ENCODE assay signal across 14 cellular contexts in the genomic region with DNA sequence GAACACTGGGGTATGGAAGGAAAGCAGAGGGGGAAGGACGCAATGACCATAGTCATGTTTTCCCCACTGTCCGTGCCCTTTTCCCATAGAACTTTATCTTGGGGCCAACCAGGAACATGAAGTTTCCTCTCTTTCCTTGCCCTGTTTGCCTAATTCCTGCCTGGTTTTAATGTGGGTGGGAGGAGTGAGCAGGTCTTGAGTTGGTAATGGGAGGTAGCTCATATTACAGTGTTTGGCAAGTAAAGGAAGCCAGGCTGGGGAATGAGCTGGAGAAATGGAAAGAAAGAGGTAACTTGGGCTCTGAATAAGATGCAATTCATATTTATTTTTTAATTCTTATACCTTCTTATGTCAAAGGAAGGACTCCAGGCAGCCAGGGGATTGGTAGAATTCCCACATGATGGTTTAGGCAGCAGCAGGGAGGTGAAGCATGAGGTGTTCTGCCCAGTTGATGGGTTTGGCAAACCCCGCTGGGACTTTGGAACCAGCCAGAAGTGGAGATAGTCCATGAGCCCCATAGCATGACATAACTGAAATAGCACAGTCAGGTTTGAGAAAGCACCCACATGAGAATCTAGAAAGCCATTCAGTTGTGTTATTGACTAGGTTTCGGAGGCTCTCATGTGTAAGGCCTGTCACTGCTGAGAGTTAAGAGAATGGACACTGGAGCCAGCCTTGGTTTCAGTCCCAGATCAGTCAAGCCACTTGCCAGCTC.
A peak's percentile ranks its signal among the peaks of the same experiment; 100 is the strongest.
DNase-seq lines count a peak whose midpoint lies in the region; ATAC-seq and TF ChIP-seq lines count a peak whose summit lies in the region.
"Had no signal": no experiment of that assay in that cellular context is flagged by ENCODE, and none has a peak within 500 bp of the region (broad histone marks: within the 10 kb centered on the region; RNA-seq: fewer than 3 reads in every experiment).

No MANE protein-coding gene starts in this region.

- POLR2A ChIA-PET in activated naive CD8-positive, alpha-beta T cell treated with anti-CD3 and anti-CD28 coated beads, Interleukin-2, amount 10 ng/mL, durations not matched to agents 7 days and 5 days (lab: Charles Lee), result no interaction called here

- no peak overlapping the region for H2BK5ac ChIP-seq in mesenchymal stem cell (ENCODE audit: low read depth, low read length, poor library complexity, severe bottlenecking)

- H3K27me3 Mint-ChIP-seq in activated naive CD8-positive, alpha-beta T cell treated with anti-CD3 and anti-CD28 coated beads, Interleukin-2, amount 10 ng/mL, durations not matched to agents 7 days and 5 days, result no peaks in the 10 kb centered on the region
- no peaks in the 10 kb centered on the region for H3K27me3 Mint-ChIP-seq in activated naive CD8-positive, alpha-beta T cell treated with anti-CD3 and anti-CD28 coated beads for 36 hours
- no peaks in the 10 kb centered on the region for H3K27me3 Mint-ChIP-seq in naive B cell
- H3K27me3 Mint-ChIP-seq: IgD-negative memory B cell had no signal

- no peak overlapping the region for H3K14ac ChIP-seq in mesenchymal stem cell (ENCODE audit: low read length in 2 of 2)

- ATAC-seq in activated naive CD8-positive, alpha-beta T cell treated with anti-CD3 and anti-CD28 coated beads, Interleukin-2, amount 10 ng/mL, durations not matched to agents 7 days and 5 days (ENCODE audit: low read depth), result no peak
- ATAC-seq in GM21723 (IDR thresholded peaks at IDR 0.05; ENCODE audit: unreplicated experiment) (peak; percentile 84), HG03342 (IDR thresholded peaks at IDR 0.05; ENCODE audit: unreplicated experiment) (peak; percentile 82), naive B cell (ENCODE audit: low read depth in 2 of 2) (no peak)
- ATAC-seq: Panc1 had no signal

- H4K8ac ChIP-seq in mesenchymal stem cell (ENCODE audit: low read length), result no peak overlapping the region

- DNase-seq in activated naive CD8-positive, alpha-beta T cell treated with anti-CD3 and anti-CD28 coated beads, Interleukin-2, amount 10 ng/mL, durations not matched to agents 7 days and 5 days, result no peak
- no peak for DNase-seq in activated naive CD8-positive, alpha-beta T cell treated with anti-CD3 and anti-CD28 coated beads for 36 hours
- DNase-seq in naive B cell, result no peak
- no peak for DNase-seq in coronary artery (ENCODE audit: low spot score)
- no peak for DNase-seq in stimulated activated CD4-positive, alpha-beta T cell treated with anti-CD3 and anti-CD28 coated beads, Interleukin-12 subunit alpha, Interleukin-12 subunit beta, amount 100 ng/mL, for 4 hours
- no peak for DNase-seq in mesenchymal stem cell
- DNase-seq: activated T-cell treated with anti-CD3 and anti-CD28 coated beads, Interleukin-2, amount 50 U/mL, for 48 hours; DND-41; NCI-H2029 treated with DMSO at 0.1 percent for 48 hours had no signal

- no peak overlapping the region for H2AFZ ChIP-seq in mesenchymal stem cell (ENCODE audit: low read depth, low read length)

- no peak overlapping the region for H2BK120ac ChIP-seq in mesenchymal stem cell (ENCODE audit: low read depth, low read length)

- no peak overlapping the region for H3K4ac ChIP-seq in mesenchymal stem cell (ENCODE audit: low read depth in 1 of 2, low read length in 2 of 2)

- H3K9ac ChIP-seq in mesenchymal stem cell (ENCODE audit: low read length), result no peak overlapping the region

- H3K9me3 Mint-ChIP-seq in activated naive CD8-positive, alpha-beta T cell treated with anti-CD3 and anti-CD28 coated beads, Interleukin-2, amount 10 ng/mL, durations not matched to agents 7 days and 5 days, result no peaks in the 10 kb centered on the region
- H3K9me3 Mint-ChIP-seq in activated naive CD8-positive, alpha-beta T cell treated with anti-CD3 and anti-CD28 coated beads for 36 hours, result no peaks in the 10 kb centered on the region
- no peaks in the 10 kb centered on the region for H3K9me3 Mint-ChIP-seq in naive B cell
- H3K9me3 Mint-ChIP-seq: IgD-negative memory B cell had no signal

- no peak overlapping the region for H2BK12ac ChIP-seq in mesenchymal stem cell (ENCODE audit: low read length in 2 of 2)

- H3K9me3 ChIP-seq in mesenchymal stem cell (ENCODE audit: control insufficient read depth, low read length), result no peaks in the 10 kb centered on the region

- peaks cover 50 to 100% of the 10 kb centered on the region in 2 experiments for H3K36me3 ChIP-seq in mesenchymal stem cell (ENCODE audit: control insufficient read depth in 1 of 2, insufficient read depth in 2 of 2, low read depth in 1 of 2, low read length in 2 of 2)

- H3K18ac ChIP-seq in mesenchymal stem cell (ENCODE audit: low read depth in 1 of 2, low read length in 2 of 2), result no peak overlapping the region

- no peak overlapping the region for H2AK5ac ChIP-seq in mesenchymal stem cell (ENCODE audit: low read length, severe bottlenecking)

- H3K27ac Mint-ChIP-seq in activated naive CD8-positive, alpha-beta T cell treated with anti-CD3 and anti-CD28 coated beads, Interleukin-2, amount 10 ng/mL, durations not matched to agents 7 days and 5 days, result peak overlapping the region; percentile 37
- no peak overlapping the region for H3K27ac Mint-ChIP-seq in activated naive CD8-positive, alpha-beta T cell treated with anti-CD3 and anti-CD28 coated beads for 36 hours
- peak overlapping the region in 4 of 6 donors; percentile 26 to 86 (median 57) for H3K27ac Mint-ChIP-seq in naive B cell
- H3K27ac Mint-ChIP-seq: IgD-negative memory B cell had no signal

- H3K4me1 Mint-ChIP-seq in activated naive CD8-positive, alpha-beta T cell treated with anti-CD3 and anti-CD28 coated beads, Interleukin-2, amount 10 ng/mL, durations not matched to agents 7 days and 5 days, result peaks cover 12% of the 10 kb centered on the region
- H3K4me1 Mint-ChIP-seq in activated naive CD8-positive, alpha-beta T cell treated with anti-CD3 and anti-CD28 coated beads for 36 hours, result peaks cover 2% of the 10 kb centered on the region
- peaks cover 1 to 5% (median 4%) of the 10 kb centered on the region in 3 donors for H3K4me1 Mint-ChIP-seq in naive B cell
- H3K4me1 Mint-ChIP-seq: IgD-negative memory B cell had no signal

- TF ChIP-seq CTCF in coronary artery (IDR thresholded peaks at IDR 0.05), result no peak

- peaks cover 16% of the 10 kb centered on the region for H3K79me1 ChIP-seq in mesenchymal stem cell (replicated peaks; ENCODE audit: low read length, poor library complexity, severe bottlenecking)

- H3K27me3 ChIP-seq in mesenchymal stem cell (ENCODE audit: control insufficient read depth in 1 of 2, insufficient read depth in 1 of 2, low read length in 2 of 2), result no peaks in the 10 kb centered on the region
- H3K27me3 ChIP-seq: cardiac muscle cell had no signal

- H3K4me1 ChIP-seq in mesenchymal stem cell (ENCODE audit: control insufficient read depth, insufficient read depth, low read depth, low read length), result no peaks in the 10 kb centered on the region

- H4K91ac ChIP-seq in mesenchymal stem cell (ENCODE audit: low read length), result no peak overlapping the region

- H3K4me3 Mint-ChIP-seq in activated naive CD8-positive, alpha-beta T cell treated with anti-CD3 and anti-CD28 coated beads, Interleukin-2, amount 10 ng/mL, durations not matched to agents 7 days and 5 days, result no peak overlapping the region
- H3K4me3 Mint-ChIP-seq in activated naive CD8-positive, alpha-beta T cell treated with anti-CD3 and anti-CD28 coated beads for 36 hours, result no peak overlapping the region
- H3K4me3 Mint-ChIP-seq in naive B cell, result no peak overlapping the region
- H3K4me3 Mint-ChIP-seq: IgD-negative memory B cell had no signal

- no peak overlapping the region for H3K4me3 ChIP-seq in coronary artery
- no peak overlapping the region for H3K4me3 ChIP-seq in mesenchymal stem cell (ENCODE audit: insufficient read depth in 1 of 2, low read depth in 1 of 2, low read length in 2 of 2)
- H3K4me3 ChIP-seq: cardiac muscle cell had no signal

- no peak overlapping the region for H2BK15ac ChIP-seq in mesenchymal stem cell (ENCODE audit: low read depth, poor library complexity, severe bottlenecking)

- H3K36me3 Mint-ChIP-seq in activated naive CD8-positive, alpha-beta T cell treated with anti-CD3 and anti-CD28 coated beads, Interleukin-2, amount 10 ng/mL, durations not matched to agents 7 days and 5 days, result peaks cover 38% of the 10 kb centered on the region
- peaks cover 34% of the 10 kb centered on the region for H3K36me3 Mint-ChIP-seq in activated naive CD8-positive, alpha-beta T cell treated with anti-CD3 and anti-CD28 coated beads for 36 hours
- peaks cover 31% of the 10 kb centered on the region in 2 donors for H3K36me3 Mint-ChIP-seq in naive B cell
- H3K36me3 Mint-ChIP-seq: IgD-negative memory B cell had no signal

- H3K23ac ChIP-seq in mesenchymal stem cell (ENCODE audit: low read length in 2 of 2), result no peak overlapping the region

- no peak overlapping the region for H3K27ac ChIP-seq in coronary artery
- H3K27ac ChIP-seq in mesenchymal stem cell (ENCODE audit: low read length, poor library complexity, severe bottlenecking), result no peak overlapping the region
- H3K27ac ChIP-seq: cardiac muscle cell had no signal

- 100% methylated on average over 4 of the region's 4 CpGs for WGBS in mesenchymal stem cell

- no peak overlapping the region for H3K4me2 ChIP-seq in mesenchymal stem cell (ENCODE audit: low read length, poor library complexity, severe bottlenecking)

Comparison
In these comparisons a context has a peak if more than half of its experiments do, and no peak if none do; other contexts are left out.
1. ATAC-seq: peak in GM21723 (single experiment) and HG03342 (single experiment); none in activated naive CD8-positive, alpha-beta T cell treated with anti-CD3 and anti-CD28 coated beads, Interleukin-2, amount 10 ng/mL, durations not matched to agents 7 days and 5 days (single experiment) and naive B cell (0 of 2).